ENCODE assay signal across 1 cellular context in the genomic region with DNA sequence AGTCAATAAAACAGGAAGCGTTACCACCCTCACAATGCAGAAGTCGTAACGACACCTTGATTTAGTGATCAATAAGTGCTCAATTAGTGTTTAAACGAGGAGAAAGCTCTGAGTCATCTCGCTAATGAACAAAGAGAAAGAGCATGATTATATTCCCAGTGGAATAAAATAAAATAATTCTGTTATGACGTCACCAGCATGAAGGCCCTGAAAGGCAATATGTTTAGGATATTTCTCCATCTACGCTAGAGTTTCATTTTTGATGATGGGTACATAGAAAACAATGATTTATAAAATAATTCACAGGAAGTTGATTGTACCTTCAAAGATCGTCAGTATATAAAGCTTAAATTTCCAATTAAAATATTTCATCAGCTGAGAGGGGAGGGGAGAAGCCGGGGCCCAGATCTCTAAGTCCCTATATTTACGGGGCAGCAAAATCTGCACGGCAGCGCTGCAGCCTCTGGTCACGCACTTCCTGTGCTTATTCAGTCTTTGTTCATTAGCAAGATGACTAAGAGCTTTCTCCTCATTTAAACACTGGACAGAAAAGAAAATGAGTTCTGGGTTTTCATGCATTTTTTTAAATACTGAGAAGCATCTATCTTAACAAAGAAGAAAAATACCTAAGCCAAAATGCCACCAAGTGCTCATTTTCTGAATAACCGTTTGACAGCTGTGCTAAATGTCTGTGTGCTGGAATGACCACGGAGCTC.
TF ChIP-seq lines count a peak whose summit lies in the region.

No MANE protein-coding gene starts in this region.

TF ChIP-seq in K562, 482 proteins besides CTCF, POLR2A, EP300 and RAD21 (continued from another document):
- TF ChIP-seq ETV1 (tag; conservative IDR thresholded peaks at IDR 0.05; ENCODE audit: low read depth) (peak; percentile 57; the same call in 1 of the 2 replicates), BACH1 (tag; IDR thresholded peaks at IDR 0.05) (peak; percentile 43; the same call in 1 of the 2 replicates), ATF1 (CRISPR knock-in tag; IDR thresholded peaks at IDR 0.05) (no peak), ATF1 (tag; IDR thresholded peaks at IDR 0.05) (peak; percentile 77), NFE2 (IDR thresholded peaks at IDR 0.05; ENCODE audit: low read depth) (peak; percentile 12; the same call in 1 of the 2 replicates)
- TF ChIP-seq, protein P1, sequence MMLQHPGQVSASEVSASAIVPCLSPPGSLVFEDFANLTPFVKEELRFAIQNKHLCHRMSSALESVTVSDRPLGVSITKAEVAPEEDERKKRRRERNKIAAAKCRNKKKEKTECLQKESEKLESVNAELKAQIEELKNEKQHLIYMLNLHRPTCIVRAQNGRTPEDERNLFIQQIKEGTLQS (IDR thresholded peaks at IDR 0.05): peak; percentile 82
- TF ChIP-seq, protein P1 (CRISPR knock-in tag; conservative IDR thresholded peaks at IDR 0.05): no peak
